Comparison of ENCODE assay signal across 1 cellular context in the genomic region with DNA sequence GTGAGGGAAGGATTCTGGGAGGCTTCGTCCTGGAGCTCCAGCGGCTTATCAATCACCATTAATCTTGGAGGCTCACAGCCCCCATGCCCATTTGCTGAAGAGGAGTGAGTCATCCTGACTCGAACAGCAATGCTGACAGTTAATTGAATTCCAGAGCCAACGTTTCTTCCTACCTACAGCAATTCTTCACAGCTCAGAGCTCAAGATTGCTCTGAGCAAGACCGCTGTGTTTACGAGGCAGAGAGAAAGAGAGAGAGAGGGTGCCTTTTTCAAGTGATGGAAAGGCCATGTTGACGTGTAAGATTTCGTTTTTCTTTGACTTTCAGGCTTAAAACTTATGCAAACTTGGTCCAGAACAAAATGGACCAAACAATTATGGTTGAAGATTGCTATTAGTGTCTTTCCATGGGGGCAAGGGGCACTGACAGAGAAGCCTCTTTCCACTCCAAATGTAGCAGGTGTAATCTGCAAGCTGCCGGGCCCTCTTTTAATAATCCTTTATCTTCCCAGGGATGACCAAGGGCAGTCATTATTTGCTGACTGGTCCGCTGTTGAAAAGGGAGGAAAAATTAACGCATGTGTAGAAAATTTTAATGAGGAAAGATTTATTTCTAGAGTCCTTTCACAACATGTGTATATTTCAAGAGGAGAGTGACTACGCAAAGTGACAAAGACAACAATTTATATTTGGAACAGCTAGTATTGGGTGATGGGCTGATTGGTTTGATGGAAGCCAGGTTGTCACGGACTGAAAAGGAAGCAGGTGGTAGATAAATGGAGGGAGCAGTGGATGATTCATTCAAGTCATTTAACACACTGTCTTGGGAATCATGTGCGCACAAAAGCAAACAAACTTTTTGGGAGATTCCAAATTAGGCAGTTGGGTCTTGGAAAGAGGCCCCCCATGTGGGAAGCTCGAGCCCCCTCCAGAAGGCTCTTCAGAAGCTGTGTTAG.
A peak's percentile ranks its signal among the peaks of the same experiment; 100 is the strongest.
TF ChIP-seq lines count a peak whose summit lies in the region.

No MANE protein-coding gene starts in this region.

TF ChIP-seq in K562, 482 proteins besides CTCF, POLR2A, EP300 and RAD21 (continued from another document and continues in another):
- TF ChIP-seq, protein P1, sequence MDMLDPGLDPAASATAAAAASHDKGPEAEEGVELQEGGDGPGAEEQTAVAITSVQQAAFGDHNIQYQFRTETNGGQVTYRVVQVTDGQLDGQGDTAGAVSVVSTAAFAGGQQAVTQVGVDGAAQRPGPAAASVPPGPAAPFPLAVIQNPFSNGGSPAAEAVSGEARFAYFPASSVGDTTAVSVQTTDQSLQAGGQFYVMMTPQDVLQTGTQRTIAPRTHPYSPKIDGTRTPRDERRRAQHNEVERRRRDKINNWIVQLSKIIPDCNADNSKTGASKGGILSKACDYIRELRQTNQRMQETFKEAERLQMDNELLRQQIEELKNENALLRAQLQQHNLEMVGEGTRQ (CRISPR knock-in tag; IDR thresholded peaks at IDR 0.05): no peak
- no peak for TF ChIP-seq ZBTB9 (CRISPR knock-in tag; IDR thresholded peaks at IDR 0.05)
- TF ChIP-seq POU5F1 (IDR thresholded peaks at IDR 0.05; ENCODE audit: borderline replicate concordance, low read depth, low read length, partially characterized antibody): no peak
- TF ChIP-seq, protein P2, sequence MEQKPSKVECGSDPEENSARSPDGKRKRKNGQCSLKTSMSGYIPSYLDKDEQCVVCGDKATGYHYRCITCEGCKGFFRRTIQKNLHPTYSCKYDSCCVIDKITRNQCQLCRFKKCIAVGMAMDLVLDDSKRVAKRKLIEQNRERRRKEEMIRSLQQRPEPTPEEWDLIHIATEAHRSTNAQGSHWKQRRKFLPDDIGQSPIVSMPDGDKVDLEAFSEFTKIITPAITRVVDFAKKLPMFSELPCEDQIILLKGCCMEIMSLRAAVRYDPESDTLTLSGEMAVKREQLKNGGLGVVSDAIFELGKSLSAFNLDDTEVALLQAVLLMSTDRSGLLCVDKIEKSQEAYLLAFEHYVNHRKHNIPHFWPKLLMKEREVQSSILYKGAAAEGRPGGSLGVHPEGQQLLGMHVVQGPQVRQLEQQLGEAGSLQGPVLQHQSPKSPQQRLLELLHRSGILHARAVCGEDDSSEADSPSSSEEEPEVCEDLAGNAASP (IDR thresholded peaks at IDR 0.05): no peak
- peak; percentile 55 for TF ChIP-seq EGR1 (conservative IDR thresholded peaks at IDR 0.05)
- TF ChIP-seq SMARCA5 (IDR thresholded peaks at IDR 0.05): no peak
- TF ChIP-seq ZFX (CRISPR knock-in tag; IDR thresholded peaks at IDR 0.05): no peak
- TF ChIP-seq, protein P3, sequence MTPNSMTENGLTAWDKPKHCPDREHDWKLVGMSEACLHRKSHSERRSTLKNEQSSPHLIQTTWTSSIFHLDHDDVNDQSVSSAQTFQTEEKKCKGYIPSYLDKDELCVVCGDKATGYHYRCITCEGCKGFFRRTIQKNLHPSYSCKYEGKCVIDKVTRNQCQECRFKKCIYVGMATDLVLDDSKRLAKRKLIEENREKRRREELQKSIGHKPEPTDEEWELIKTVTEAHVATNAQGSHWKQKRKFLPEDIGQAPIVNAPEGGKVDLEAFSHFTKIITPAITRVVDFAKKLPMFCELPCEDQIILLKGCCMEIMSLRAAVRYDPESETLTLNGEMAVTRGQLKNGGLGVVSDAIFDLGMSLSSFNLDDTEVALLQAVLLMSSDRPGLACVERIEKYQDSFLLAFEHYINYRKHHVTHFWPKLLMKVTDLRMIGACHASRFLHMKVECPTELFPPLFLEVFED (CRISPR knock-in tag; conservative IDR thresholded peaks at IDR 0.05): no peak
- TF ChIP-seq, protein P4, sequence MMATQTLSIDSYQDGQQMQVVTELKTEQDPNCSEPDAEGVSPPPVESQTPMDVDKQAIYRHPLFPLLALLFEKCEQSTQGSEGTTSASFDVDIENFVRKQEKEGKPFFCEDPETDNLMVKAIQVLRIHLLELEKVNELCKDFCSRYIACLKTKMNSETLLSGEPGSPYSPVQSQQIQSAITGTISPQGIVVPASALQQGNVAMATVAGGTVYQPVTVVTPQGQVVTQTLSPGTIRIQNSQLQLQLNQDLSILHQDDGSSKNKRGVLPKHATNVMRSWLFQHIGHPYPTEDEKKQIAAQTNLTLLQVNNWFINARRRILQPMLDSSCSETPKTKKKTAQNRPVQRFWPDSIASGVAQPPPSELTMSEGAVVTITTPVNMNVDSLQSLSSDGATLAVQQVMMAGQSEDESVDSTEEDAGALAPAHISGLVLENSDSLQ (IDR thresholded peaks at IDR 0.05): peak; percentile 79
- TF ChIP-seq TSC22D4 (tag; IDR thresholded peaks at IDR 0.05): no peak
- TF ChIP-seq U2AF2 (optimal IDR thresholded peaks at IDR 0.05; ENCODE audit: low read depth, low read length): no peak
- no peak for TF ChIP-seq ADNP (tag; IDR thresholded peaks at IDR 0.05)
- no peak for TF ChIP-seq ETV6 (IDR thresholded peaks at IDR 0.05; ENCODE audit: borderline replicate concordance in 1 of 2, low read depth in 2 of 2, low read length in 1 of 2)
- TF ChIP-seq ETV6 (CRISPR knock-in tag; IDR thresholded peaks at IDR 0.05; ENCODE audit: borderline replicate concordance): no peak
- no peak for TF ChIP-seq HIVEP1 (CRISPR knock-in tag; IDR thresholded peaks at IDR 0.05)
- no peak for TF ChIP-seq ZFP1 (CRISPR knock-in tag; IDR thresholded peaks at IDR 0.05)
- TF ChIP-seq MTA1 (IDR thresholded peaks at IDR 0.05; ENCODE audit: borderline replicate concordance): no peak
- no peak for TF ChIP-seq GATAD2B (IDR thresholded peaks at IDR 0.05; ENCODE audit: borderline replicate concordance)
- no peak for TF ChIP-seq ZBED1 (IDR thresholded peaks at IDR 0.05)
- no peak for TF ChIP-seq POLR2B (IDR thresholded peaks at IDR 0.05; ENCODE audit: low read depth, partially characterized antibody)
- TF ChIP-seq POLR2AphosphoS5 (IDR thresholded peaks at IDR 0.05; ENCODE audit: control insufficient read depth, insufficient read depth, low read depth, low read length): no peak
- TF ChIP-seq THAP7 (CRISPR knock-in tag; IDR thresholded peaks at IDR 0.05): no peak
- no peak for TF ChIP-seq POLR3A (IDR thresholded peaks at IDR 0.05; ENCODE audit: borderline replicate concordance, extremely low read depth, insufficient read depth, insufficient read length)
- no peak for TF ChIP-seq RNF219 (CRISPR knock-in tag; IDR thresholded peaks at IDR 0.05)
- TF ChIP-seq CEBPZ (IDR thresholded peaks at IDR 0.05; ENCODE audit: borderline replicate concordance, low read depth, low read length): no peak
- TF ChIP-seq CBX5 (IDR thresholded peaks at IDR 0.05; ENCODE audit: borderline replicate concordance, low read depth): no peak
- peak; percentile 23; the same call in 1 of the 2 replicates for TF ChIP-seq NFE2 (IDR thresholded peaks at IDR 0.05; ENCODE audit: low read depth)
- no peak for TF ChIP-seq RHOXF2B (CRISPR knock-in tag; conservative IDR thresholded peaks at IDR 0.05)
- TF ChIP-seq BRCA1 (IDR thresholded peaks at IDR 0.05): no peak
- TF ChIP-seq BRCA1 (CRISPR knock-in tag; IDR thresholded peaks at IDR 0.05): no peak
